In genomic region chr22:38218661-38219331, GRCh38 we compare ENCODE assay signal across 8 cellular contexts. TPM values are rescaled to one million over a fixed set of nuclear protein-coding genes. Genes with fewer than 3 reads are reported as not detected.
DNase-seq lines count a peak whose midpoint lies in the region; ATAC-seq and TF ChIP-seq lines count a peak whose summit lies in the region.

No MANE protein-coding gene starts in this region.

- H3K27ac ChIP-seq in SJCRH30 (peak overlapping the region; percentile 71), dorsolateral prefrontal cortex (peak overlapping the region; percentile 11 to 92 (median 79))

- H3K27me3 Mint-ChIP-seq in Calu3 (ENCODE audit: unreplicated experiment), result no peaks in the 10 kb centered on the region

- H3K36me3 ChIP-seq in SJCRH30, result no peaks in the 10 kb centered on the region

- H3K4me3 Mint-ChIP-seq in Calu3 (ENCODE audit: low read depth, unreplicated experiment), result peak overlapping the region; percentile 43

- no peak for ATAC-seq in HG02678 (IDR thresholded peaks at IDR 0.05; ENCODE audit: unreplicated experiment)

- H3K4me3 ChIP-seq in SJCRH30 (no peak overlapping the region), dorsolateral prefrontal cortex (no peak overlapping the region)

- no peaks in the 10 kb centered on the region for H3K27me3 ChIP-seq in SJCRH30
- no peaks in the 10 kb centered on the region for H3K27me3 ChIP-seq in dorsolateral prefrontal cortex

- no peaks in the 10 kb centered on the region for H3K9me3 ChIP-seq in SJCRH30 (replicated peaks)

- no peak for TF ChIP-seq CTCF in Calu3 (IDR thresholded peaks at IDR 0.05; ENCODE audit: unreplicated experiment)
- no peak for TF ChIP-seq CTCF in dorsolateral prefrontal cortex (IDR thresholded peaks at IDR 0.05 in 54 of 56, conservative IDR thresholded peaks at IDR 0.05 in 2 of 56; ENCODE audit: low read depth in 1 of 56, partially characterized antibody in 56 of 56)

- BruUV-seq in Calu3 (replicated peaks; lab: Mats Ljungman, UMichigan), result no TSS peak

- peaks cover 15% of the 10 kb centered on the region for H3K4me1 ChIP-seq in SJCRH30

- intact Hi-C loops in Calu3 (cut with micrococcal nuclease; ENCODE audit: unreplicated experiment) (no loop called here), dorsolateral prefrontal cortex (cut with DNase I) (no loop called here)

- CTCF ChIA-PET in Calu3 (lab: Charles Lee), result interaction anchor here (0.6 to 1.4 kb wide), 7 partner anchors 9 to 167 kb away, joined by 3 to 5 read pairs (median 4); no protein-coding TSS in a partner anchor

- H3K9me3 Mint-ChIP-seq in Calu3 (ENCODE audit: low read depth, unreplicated experiment), result no peaks in the 10 kb centered on the region

- peak overlapping the region; percentile 98 for H3K27ac Mint-ChIP-seq in Calu3 (ENCODE audit: unreplicated experiment)

- H3K4me1 Mint-ChIP-seq in Calu3 (ENCODE audit: low read depth, unreplicated experiment), result peaks cover 74% of the 10 kb centered on the region

- peaks cover 96% of the 10 kb centered on the region for H3K36me3 Mint-ChIP-seq in Calu3 (ENCODE audit: insufficient read depth, unreplicated experiment)

- DNase-seq in Calu3 (peak; percentile 97), SJCRH30 (peak; percentile 64 to 70), dorsolateral prefrontal cortex (no peak), lung microvascular endothelial cell (ENCODE audit: low read depth in 2 of 2) (peak; percentile 91 to 95), stromal cell of bone marrow (ENCODE audit: low read depth) (peak; percentile 81), NCI-H82 (lab: John Stamatoyannopoulos, UW) (no peak), GDM1 (lab: John Stamatoyannopoulos, UW) (no peak)

RNA-seq across cellular contexts. Expression of gene MAFF, which starts 17.0 kb away (rescaled TPM):
- 62.4 and 64.8 TPM in 2 replicates for total RNA-seq in Calu3 (2022)
- total RNA-seq in SJCRH30 (2014; rRNA removed; shearing (Covaris generic)), result 3.2 and 3.6 TPM in 2 replicates
- 100 to 1,000 TPM in 1 of 120 experiments, 10 to 100 TPM in 67, 1 to 10 TPM in 52; 3.4 to 113 (median 10.9) TPM for total RNA-seq in dorsolateral prefrontal cortex
- 41.0 and 262 TPM in 2 replicates for total RNA-seq in lung microvascular endothelial cell

RNA-seq across cellular contexts. Expression of gene PLA2G6, which starts 37.2 kb away (rescaled TPM):
- total RNA-seq in Calu3 (2022) (43.5 and 44.0 TPM in 2 replicates), dorsolateral prefrontal cortex (100 to 1,000 TPM in 17 of 120 experiments, 10 to 100 TPM in 103; 45.0 to 160 (median 76.4) TPM), lung microvascular endothelial cell (1.3 and 4.8 TPM in 2 replicates)
- 3.9 and 5.4 TPM in 2 replicates for total RNA-seq in SJCRH30 (2014; rRNA removed; shearing (Covaris generic))

RNA-seq across cellular contexts. Expression of gene TMEM184B, which starts 54.0 kb away (rescaled TPM):
- 113 and 114 TPM in 2 replicates for total RNA-seq in Calu3 (2022)
- 16.9 and 18.7 TPM in 2 replicates for total RNA-seq in SJCRH30 (2014; rRNA removed; shearing (Covaris generic))
- 100 to 1,000 TPM in 119 of 120 experiments, 10 to 100 TPM in 1; 99.7 to 274 (median 141) TPM for total RNA-seq in dorsolateral prefrontal cortex
- 26.0 and 26.2 TPM in 2 replicates for total RNA-seq in lung microvascular endothelial cell

Comparison
In these comparisons a context has a peak if more than half of its experiments do, and no peak if none do; other contexts are left out.
1. DNase-seq: peak in Calu3 (single experiment), SJCRH30 (2 of 2), lung microvascular endothelial cell (2 of 2) and stromal cell of bone marrow (single experiment); none in dorsolateral prefrontal cortex (0 of 10), NCI-H82 (single experiment) and GDM1 (single experiment).